Comparison of ENCODE assay signal across 1 cellular context in genomic region chr3:104514776-104515175, GRCh38.
TF ChIP-seq lines count a peak whose summit lies in the region.

No MANE protein-coding gene starts in this region.

TF ChIP-seq in H1, 55 proteins besides CTCF, POLR2A, EP300 and RAD21 (continued from another document):
- TF ChIP-seq ATF2 (IDR thresholded peaks at IDR 0.05; ENCODE audit: low read length) = no peak
- no peak for TF ChIP-seq BRCA1 (IDR thresholded peaks at IDR 0.05; ENCODE audit: low read depth, low read length)
- no peak for TF ChIP-seq NANOG (IDR thresholded peaks at IDR 0.05; ENCODE audit: insufficient read depth, low read depth, low read length, poor library complexity, severe bottlenecking)
- no peak for TF ChIP-seq KDM1A (IDR thresholded peaks at IDR 0.05; ENCODE audit: borderline replicate concordance, low read length)
- TF ChIP-seq FOSL1 (IDR thresholded peaks at IDR 0.05; ENCODE audit: insufficient read depth, low read depth, low read length) = no peak
- TF ChIP-seq RFX5 (IDR thresholded peaks at IDR 0.05; ENCODE audit: borderline replicate concordance, low read depth, low read length) = no peak
- TF ChIP-seq MAFK (IDR thresholded peaks at IDR 0.05; ENCODE audit: low read depth, low read length) = no peak
- TF ChIP-seq MAX (IDR thresholded peaks at IDR 0.05) = no peak
- no peak for TF ChIP-seq ASH2L (IDR thresholded peaks at IDR 0.05; ENCODE audit: low read length)
- TF ChIP-seq USF2 (IDR thresholded peaks at IDR 0.05; ENCODE audit: low read length) = no peak
